Comparison of ENCODE assay signal across 1 cellular context in the genomic region with DNA sequence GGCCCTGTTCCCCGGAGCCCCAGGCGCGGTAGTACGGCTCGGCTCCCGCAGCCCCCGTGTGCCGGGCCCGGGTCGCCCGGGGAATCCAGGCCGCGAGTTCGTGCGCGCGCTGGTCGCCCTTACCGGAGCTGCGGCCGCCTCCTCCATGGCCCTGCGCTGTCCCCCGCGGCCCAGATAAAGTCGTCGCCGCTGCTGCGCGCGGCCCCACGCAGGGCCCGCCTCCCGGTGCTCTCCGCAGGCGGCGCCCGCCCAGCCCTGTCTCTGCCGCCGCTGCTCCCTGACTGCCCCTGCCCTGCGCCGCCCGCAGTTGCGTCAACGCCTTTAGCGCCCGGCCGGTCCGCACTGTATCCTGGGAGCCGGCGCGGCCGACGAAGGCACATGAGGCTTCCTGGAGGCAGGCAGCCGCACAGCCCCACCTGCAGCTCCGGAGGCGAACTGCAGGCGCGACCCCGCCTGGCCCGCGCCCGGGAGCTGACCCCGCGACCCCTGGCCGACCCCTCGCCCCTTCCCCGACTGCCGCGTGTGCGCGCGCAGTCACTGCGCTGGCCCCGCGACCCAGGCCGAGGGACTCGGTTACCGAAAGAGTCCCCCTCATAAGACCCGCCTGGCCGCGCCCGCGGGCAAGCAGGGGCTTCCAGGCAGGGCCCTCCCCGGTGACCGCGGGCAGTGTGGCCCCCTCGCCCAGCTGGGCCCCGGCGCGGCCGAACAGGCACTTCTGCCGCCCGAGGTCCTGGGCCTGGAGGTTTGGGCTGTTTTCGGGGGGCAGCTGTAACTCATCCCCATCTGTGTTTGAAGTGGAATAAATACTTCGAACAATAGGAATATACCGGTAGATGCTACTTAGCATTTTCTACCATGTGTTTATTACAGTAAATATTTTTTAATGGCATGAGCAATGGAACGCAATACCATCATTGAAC.
TF ChIP-seq lines count a peak whose summit lies in the region.

No MANE protein-coding gene starts in this region.

TF ChIP-seq in K562, 482 proteins besides CTCF, POLR2A, EP300 and RAD21 (continued from another document and continues in another):
- TF ChIP-seq ZC3H11A (IDR thresholded peaks at IDR 0.05; ENCODE audit: low read depth, low read length) = no peak
- TF ChIP-seq TEAD4 (IDR thresholded peaks at IDR 0.05; ENCODE audit: low read length) = no peak; the same call in 1 of the 2 replicates
- peak; percentile 77; the same call in 1 of the 2 replicates for TF ChIP-seq TEAD4 (CRISPR knock-in tag; IDR thresholded peaks at IDR 0.05; ENCODE audit: borderline replicate concordance)
- TF ChIP-seq, protein P1, sequence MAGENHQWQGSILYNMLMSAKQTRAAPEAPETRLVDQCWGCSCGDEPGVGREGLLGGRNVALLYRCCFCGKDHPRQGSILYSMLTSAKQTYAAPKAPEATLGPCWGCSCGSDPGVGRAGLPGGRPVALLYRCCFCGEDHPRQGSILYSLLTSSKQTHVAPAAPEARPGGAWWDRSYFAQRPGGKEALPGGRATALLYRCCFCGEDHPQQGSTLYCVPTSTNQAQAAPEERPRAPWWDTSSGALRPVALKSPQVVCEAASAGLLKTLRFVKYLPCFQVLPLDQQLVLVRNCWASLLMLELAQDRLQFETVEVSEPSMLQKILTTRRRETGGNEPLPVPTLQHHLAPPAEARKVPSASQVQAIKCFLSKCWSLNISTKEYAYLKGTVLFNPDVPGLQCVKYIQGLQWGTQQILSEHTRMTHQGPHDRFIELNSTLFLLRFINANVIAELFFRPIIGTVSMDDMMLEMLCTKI (IDR thresholded peaks at IDR 0.05; ENCODE audit: partially characterized antibody) = no peak
- no peak for TF ChIP-seq HIVEP1 (CRISPR knock-in tag; IDR thresholded peaks at IDR 0.05)
- TF ChIP-seq, protein P2, sequence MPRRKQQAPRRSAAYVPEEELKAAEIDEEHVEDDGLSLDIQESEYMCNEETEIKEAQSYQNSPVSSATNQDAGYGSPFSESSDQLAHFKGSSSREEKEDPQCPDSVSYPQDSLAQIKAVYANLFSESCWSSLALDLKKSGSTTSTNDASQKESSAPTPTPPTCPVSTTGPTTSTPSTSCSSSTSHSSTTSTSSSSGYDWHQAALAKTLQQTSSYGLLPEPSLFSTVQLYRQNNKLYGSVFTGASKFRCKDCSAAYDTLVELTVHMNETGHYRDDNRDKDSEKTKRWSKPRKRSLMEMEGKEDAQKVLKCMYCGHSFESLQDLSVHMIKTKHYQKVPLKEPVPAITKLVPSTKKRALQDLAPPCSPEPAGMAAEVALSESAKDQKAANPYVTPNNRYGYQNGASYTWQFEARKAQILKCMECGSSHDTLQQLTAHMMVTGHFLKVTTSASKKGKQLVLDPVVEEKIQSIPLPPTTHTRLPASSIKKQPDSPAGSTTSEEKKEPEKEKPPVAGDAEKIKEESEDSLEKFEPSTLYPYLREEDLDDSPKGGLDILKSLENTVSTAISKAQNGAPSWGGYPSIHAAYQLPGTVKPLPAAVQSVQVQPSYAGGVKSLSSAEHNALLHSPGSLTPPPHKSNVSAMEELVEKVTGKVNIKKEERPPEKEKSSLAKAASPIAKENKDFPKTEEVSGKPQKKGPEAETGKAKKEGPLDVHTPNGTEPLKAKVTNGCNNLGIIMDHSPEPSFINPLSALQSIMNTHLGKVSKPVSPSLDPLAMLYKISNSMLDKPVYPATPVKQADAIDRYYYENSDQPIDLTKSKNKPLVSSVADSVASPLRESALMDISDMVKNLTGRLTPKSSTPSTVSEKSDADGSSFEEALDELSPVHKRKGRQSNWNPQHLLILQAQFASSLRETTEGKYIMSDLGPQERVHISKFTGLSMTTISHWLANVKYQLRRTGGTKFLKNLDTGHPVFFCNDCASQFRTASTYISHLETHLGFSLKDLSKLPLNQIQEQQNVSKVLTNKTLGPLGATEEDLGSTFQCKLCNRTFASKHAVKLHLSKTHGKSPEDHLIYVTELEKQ (CRISPR knock-in tag; IDR thresholded peaks at IDR 0.05) = no peak
- TF ChIP-seq, protein P3, sequence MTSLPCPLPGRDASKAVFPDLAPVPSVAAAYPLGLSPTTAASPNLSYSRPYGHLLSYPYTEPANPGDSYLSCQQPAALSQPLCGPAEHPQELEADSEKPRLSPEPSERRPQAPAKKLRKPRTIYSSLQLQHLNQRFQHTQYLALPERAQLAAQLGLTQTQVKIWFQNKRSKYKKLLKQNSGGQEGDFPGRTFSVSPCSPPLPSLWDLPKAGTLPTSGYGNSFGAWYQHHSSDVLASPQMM (CRISPR knock-in tag; IDR thresholded peaks at IDR 0.05) = no peak
- no peak for TF ChIP-seq ZNF561 (CRISPR knock-in tag; conservative IDR thresholded peaks at IDR 0.05)
- TF ChIP-seq ZNF780A (CRISPR knock-in tag; IDR thresholded peaks at IDR 0.05) = no peak
- TF ChIP-seq SRSF1 (IDR thresholded peaks at IDR 0.05; ENCODE audit: low read depth, low read length) = no peak
- TF ChIP-seq ZNF12 (CRISPR knock-in tag; IDR thresholded peaks at IDR 0.05) = peak; percentile 75; the same call in 1 of the 2 replicates
- TF ChIP-seq NR1H2 (CRISPR knock-in tag; IDR thresholded peaks at IDR 0.05) = no peak; the same call in 1 of the 2 replicates
- TF ChIP-seq U2AF2 (optimal IDR thresholded peaks at IDR 0.05; ENCODE audit: low read depth, low read length) = no peak
- TF ChIP-seq HDAC8 (tag; IDR thresholded peaks at IDR 0.05) = peak; percentile 59; the same call in 1 of the 2 replicates
- peak; percentile 96 for TF ChIP-seq ATF7 (IDR thresholded peaks at IDR 0.05)
- TF ChIP-seq ZNF436 (CRISPR knock-in tag; IDR thresholded peaks at IDR 0.05) = no peak
- TF ChIP-seq, protein P4, sequence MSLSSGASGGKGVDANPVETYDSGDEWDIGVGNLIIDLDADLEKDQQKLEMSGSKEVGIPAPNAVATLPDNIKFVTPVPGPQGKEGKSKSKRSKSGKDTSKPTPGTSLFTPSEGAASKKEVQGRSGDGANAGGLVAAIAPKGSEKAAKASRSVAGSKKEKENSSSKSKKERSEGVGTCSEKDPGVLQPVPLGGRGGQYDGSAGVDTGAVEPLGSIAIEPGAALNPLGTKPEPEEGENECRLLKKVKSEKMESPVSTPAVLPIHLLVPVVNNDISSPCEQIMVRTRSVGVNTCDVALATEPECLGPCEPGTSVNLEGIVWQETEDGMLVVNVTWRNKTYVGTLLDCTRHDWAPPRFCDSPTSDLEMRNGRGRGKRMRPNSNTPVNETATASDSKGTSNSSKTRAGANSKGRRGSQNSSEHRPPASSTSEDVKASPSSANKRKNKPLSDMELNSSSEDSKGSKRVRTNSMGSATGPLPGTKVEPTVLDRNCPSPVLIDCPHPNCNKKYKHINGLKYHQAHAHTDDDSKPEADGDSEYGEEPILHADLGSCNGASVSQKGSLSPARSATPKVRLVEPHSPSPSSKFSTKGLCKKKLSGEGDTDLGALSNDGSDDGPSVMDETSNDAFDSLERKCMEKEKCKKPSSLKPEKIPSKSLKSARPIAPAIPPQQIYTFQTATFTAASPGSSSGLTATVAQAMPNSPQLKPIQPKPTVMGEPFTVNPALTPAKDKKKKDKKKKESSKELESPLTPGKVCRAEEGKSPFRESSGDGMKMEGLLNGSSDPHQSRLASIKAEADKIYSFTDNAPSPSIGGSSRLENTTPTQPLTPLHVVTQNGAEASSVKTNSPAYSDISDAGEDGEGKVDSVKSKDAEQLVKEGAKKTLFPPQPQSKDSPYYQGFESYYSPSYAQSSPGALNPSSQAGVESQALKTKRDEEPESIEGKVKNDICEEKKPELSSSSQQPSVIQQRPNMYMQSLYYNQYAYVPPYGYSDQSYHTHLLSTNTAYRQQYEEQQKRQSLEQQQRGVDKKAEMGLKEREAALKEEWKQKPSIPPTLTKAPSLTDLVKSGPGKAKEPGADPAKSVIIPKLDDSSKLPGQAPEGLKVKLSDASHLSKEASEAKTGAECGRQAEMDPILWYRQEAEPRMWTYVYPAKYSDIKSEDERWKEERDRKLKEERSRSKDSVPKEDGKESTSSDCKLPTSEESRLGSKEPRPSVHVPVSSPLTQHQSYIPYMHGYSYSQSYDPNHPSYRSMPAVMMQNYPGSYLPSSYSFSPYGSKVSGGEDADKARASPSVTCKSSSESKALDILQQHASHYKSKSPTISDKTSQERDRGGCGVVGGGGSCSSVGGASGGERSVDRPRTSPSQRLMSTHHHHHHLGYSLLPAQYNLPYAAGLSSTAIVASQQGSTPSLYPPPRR (CRISPR knock-in tag; IDR thresholded peaks at IDR 0.05; ENCODE audit: borderline replicate concordance) = peak; percentile 75; the same call in 1 of the 2 replicates
- TF ChIP-seq ZKSCAN1 (IDR thresholded peaks at IDR 0.05; ENCODE audit: low read depth, low read length) = no peak
- peak; percentile 1; the same call in 1 of the 2 replicates for TF ChIP-seq MTA1 (IDR thresholded peaks at IDR 0.05; ENCODE audit: borderline replicate concordance)
- TF ChIP-seq E2F3 (CRISPR knock-in tag; IDR thresholded peaks at IDR 0.05) = peak; percentile 75; the same call in 1 of the 2 replicates
- TF ChIP-seq NFXL1 (CRISPR knock-in tag; IDR thresholded peaks at IDR 0.05) = no peak
- TF ChIP-seq CREB1 (IDR thresholded peaks at IDR 0.05) = peak; percentile 83
- peak; percentile 83 for TF ChIP-seq CREB1 (CRISPR knock-in tag; IDR thresholded peaks at IDR 0.05)
- no peak for TF ChIP-seq OTX1 (CRISPR knock-in tag; IDR thresholded peaks at IDR 0.05)
- TF ChIP-seq RNF2 (IDR thresholded peaks at IDR 0.05) = peak; percentile 79
- peak; percentile 40; the same call in 1 of the 2 replicates for TF ChIP-seq ILF3 (IDR thresholded peaks at IDR 0.05; ENCODE audit: borderline replicate concordance)
- TF ChIP-seq, protein P5, sequence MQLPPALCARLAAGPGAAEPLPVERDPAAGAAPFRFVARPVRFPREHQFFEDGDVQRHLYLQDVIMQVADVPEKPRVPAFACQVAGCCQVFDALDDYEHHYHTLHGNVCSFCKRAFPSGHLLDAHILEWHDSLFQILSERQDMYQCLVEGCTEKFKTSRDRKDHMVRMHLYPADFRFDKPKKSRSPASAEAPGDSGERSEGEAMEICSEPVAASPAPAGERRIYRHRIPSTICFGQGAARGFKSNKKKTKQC (CRISPR knock-in tag; IDR thresholded peaks at IDR 0.05) = 0 out of 2 replicates have a peak, but pooled peaks have one; percentile 42
- TF ChIP-seq, protein P6, sequence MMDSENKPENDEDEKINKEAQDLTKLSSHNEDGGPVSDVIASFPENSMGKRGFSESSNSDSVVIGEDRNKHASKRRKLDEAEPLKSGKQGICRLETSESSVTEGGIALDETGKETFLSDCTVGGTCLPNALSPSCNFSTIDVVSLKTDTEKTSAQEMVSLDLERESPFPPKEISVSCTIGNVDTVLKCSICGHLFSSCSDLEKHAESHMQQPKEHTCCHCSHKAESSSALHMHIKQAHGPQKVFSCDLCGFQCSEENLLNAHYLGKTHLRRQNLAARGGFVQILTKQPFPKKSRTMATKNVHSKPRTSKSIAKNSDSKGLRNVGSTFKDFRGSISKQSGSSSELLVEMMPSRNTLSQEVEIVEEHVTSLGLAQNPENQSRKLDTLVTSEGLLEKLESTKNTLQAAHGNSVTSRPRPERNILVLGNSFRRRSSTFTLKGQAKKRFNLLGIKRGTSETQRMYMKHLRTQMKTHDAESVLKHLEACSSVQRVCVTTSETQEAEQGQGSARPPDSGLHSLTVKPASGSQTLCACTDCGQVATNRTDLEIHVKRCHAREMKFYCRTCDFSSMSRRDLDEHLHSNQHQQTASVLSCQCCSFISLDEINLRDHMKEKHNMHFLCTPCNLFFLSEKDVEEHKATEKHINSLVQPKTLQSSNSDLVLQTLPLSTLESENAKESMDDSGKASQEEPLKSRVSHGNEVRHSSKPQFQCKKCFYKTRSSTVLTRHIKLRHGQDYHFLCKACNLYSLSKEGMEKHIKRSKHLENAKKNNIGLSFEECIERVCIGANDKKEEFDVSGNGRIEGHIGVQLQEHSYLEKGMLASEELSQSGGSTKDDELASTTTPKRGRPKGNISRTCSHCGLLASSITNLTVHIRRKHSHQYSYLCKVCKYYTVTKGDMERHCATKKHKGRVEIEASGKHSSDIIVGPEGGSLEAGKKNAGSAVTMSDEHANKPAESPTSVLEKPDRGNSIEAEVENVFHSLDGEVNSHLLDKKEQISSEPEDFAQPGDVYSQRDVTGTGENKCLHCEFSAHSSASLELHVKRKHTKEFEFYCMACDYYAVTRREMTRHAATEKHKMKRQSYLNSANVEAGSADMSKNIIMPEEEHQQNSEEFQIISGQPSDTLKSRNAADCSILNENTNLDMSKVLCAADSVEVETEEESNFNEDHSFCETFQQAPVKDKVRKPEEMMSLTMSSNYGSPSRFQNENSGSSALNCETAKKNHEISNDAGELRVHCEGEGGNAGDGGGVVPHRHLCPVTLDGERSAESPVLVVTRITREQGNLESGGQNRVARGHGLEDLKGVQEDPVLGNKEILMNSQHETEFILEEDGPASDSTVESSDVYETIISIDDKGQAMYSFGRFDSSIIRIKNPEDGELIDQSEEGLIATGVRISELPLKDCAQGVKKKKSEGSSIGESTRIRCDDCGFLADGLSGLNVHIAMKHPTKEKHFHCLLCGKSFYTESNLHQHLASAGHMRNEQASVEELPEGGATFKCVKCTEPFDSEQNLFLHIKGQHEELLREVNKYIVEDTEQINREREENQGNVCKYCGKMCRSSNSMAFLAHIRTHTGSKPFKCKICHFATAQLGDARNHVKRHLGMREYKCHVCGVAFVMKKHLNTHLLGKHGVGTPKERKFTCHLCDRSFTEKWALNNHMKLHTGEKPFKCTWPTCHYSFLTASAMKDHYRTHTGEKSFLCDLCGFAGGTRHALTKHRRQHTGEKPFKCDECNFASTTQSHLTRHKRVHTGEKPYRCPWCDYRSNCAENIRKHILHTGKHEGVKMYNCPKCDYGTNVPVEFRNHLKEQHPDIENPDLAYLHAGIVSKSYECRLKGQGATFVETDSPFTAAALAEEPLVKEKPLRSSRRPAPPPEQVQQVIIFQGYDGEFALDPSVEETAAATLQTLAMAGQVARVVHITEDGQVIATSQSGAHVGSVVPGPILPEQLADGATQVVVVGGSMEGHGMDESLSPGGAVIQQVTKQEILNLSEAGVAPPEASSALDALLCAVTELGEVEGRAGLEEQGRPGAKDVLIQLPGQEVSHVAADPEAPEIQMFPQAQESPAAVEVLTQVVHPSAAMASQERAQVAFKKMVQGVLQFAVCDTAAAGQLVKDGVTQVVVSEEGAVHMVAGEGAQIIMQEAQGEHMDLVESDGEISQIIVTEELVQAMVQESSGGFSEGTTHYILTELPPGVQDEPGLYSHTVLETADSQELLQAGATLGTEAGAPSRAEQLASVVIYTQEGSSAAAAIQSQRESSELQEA (IDR thresholded peaks at IDR 0.05; ENCODE audit: low read depth) = no peak
- no peak for TF ChIP-seq ZNF23 (CRISPR knock-in tag; IDR thresholded peaks at IDR 0.05)
- no peak for TF ChIP-seq ZNF217 (CRISPR knock-in tag; IDR thresholded peaks at IDR 0.05)
- TF ChIP-seq NFE2L1 (tag; IDR thresholded peaks at IDR 0.05; ENCODE audit: borderline replicate concordance, low read depth) = no peak
- TF ChIP-seq KAT7 (CRISPR knock-in tag; IDR thresholded peaks at IDR 0.05; ENCODE audit: borderline replicate concordance) = no peak; the same call in none of the 2 replicates
- TF ChIP-seq, protein P7, sequence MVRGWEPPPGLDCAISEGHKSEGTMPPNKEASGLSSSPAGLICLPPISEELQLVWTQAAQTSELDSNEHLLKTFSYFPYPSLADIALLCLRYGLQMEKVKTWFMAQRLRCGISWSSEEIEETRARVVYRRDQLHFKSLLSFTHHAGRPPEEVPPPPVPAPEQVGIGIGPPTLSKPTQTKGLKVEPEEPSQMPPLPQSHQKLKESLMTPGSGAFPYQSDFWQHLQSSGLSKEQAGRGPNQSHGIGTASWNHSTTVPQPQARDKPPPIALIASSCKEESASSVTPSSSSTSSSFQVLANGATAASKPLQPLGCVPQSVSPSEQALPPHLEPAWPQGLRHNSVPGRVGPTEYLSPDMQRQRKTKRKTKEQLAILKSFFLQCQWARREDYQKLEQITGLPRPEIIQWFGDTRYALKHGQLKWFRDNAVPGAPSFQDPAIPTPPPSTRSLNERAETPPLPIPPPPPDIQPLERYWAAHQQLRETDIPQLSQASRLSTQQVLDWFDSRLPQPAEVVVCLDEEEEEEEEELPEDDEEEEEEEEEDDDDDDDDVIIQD (CRISPR knock-in tag; IDR thresholded peaks at IDR 0.05) = 0 out of 2 replicates have a peak, but pooled peaks have one; percentile 5
- TF ChIP-seq NR2F6 (CRISPR knock-in tag; IDR thresholded peaks at IDR 0.05) = no peak
- TF ChIP-seq, protein P8, sequence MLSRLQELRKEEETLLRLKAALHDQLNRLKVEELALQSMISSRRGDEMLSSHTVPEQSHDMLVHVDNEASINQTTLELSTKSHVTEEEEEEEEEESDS (CRISPR knock-in tag; IDR thresholded peaks at IDR 0.05) = no peak
- TF ChIP-seq HEY1 (CRISPR knock-in tag; IDR thresholded peaks at IDR 0.05; ENCODE audit: borderline replicate concordance) = no peak
